In genomic region chr7:43583424-43584199, GRCh38 we compare ENCODE assay signal across 8 cellular contexts. TPM values are rescaled to one million over a fixed set of nuclear protein-coding genes. Genes with fewer than 3 reads are reported as not detected.
DNase-seq lines count a peak whose midpoint lies in the region; ATAC-seq and TF ChIP-seq lines count a peak whose summit lies in the region.

No MANE protein-coding gene starts in this region.

- peaks cover 13% of the 10 kb centered on the region; the same call in 1 of the 2 replicates for H4K20me1 ChIP-seq in Karpas-422 (ENCODE audit: insufficient read depth, low read depth, low read length)

- no peaks in the 10 kb centered on the region for H3K9me2 ChIP-seq in Karpas-422 (replicated peaks; ENCODE audit: insufficient read depth, low read length)

- peak; percentile 9 for ATAC-seq in GM21825 (IDR thresholded peaks at IDR 0.05; ENCODE audit: unreplicated experiment)

- peak; percentile 16 for TF ChIP-seq CTCF in astrocyte of the spinal cord (IDR thresholded peaks at IDR 0.05; ENCODE audit: low read depth, low read length)

- peaks cover 31% of the 10 kb centered on the region for H3K4me1 Mint-ChIP-seq in T-helper 2 cell treated with Interferon-gamma antibody and Interleukin-4, amounts not matched to agents 5 μg/mL and 100 μg/mL, for 36 hours (ENCODE audit: low read depth)

- no peaks in the 10 kb centered on the region for H3K9me3 Mint-ChIP-seq in T-helper 2 cell treated with Interferon-gamma antibody and Interleukin-4, amounts not matched to agents 5 μg/mL and 100 μg/mL, for 36 hours

- H3K27ac Mint-ChIP-seq in T-helper 2 cell treated with Interferon-gamma antibody and Interleukin-4, amounts not matched to agents 5 μg/mL and 100 μg/mL, for 36 hours = peak overlapping the region; percentile 99

- in situ Hi-C loops in astrocyte of the spinal cord (cut with HindIII; ENCODE audit: low sequenced_read_pairs) = no loop called here

- H3K9me3 ChIP-seq in Karpas-422 (ENCODE audit: low read length) (no peaks in the 10 kb centered on the region), iPS-18a (ENCODE audit: control insufficient read depth, low read depth, low read length) (no peaks in the 10 kb centered on the region), skeletal muscle tissue (ENCODE audit: control insufficient read depth in 3 of 3, low read length in 3 of 3) (no peaks in the 10 kb centered on the region)

- H3K4me2 ChIP-seq in Karpas-422 (ENCODE audit: low read depth, low read length, poor library complexity, severe bottlenecking) = peak overlapping the region; percentile 90

- peaks cover 23% of the 10 kb centered on the region for H3K27me3 Mint-ChIP-seq in T-helper 2 cell treated with Interferon-gamma antibody and Interleukin-4, amounts not matched to agents 5 μg/mL and 100 μg/mL, for 36 hours (ENCODE audit: low read depth)

- H3K36me3 Mint-ChIP-seq in T-helper 2 cell treated with Interferon-gamma antibody and Interleukin-4, amounts not matched to agents 5 μg/mL and 100 μg/mL, for 36 hours (ENCODE audit: low read depth) = peaks cover 16% of the 10 kb centered on the region

- H2AFZ ChIP-seq in Karpas-422 (ENCODE audit: low read length) = peak overlapping the region; percentile 90; the same call in 1 of the 2 replicates

- DNase-seq in ELR (ENCODE audit: low read depth) (peak; percentile 70), Karpas-422 (peak; percentile 84), astrocyte of the spinal cord (ENCODE audit: low read depth, low spot score) (peak; percentile 48), cortex of kidney (lab: John Stamatoyannopoulos, UW) (no peak)
- DNase-seq in T-helper 2 cell treated with Interferon-gamma antibody and Interleukin-4, amounts not matched to agents 5 μg/mL and 100 μg/mL, for 36 hours (ENCODE audit: low spot score) = peak; percentile 64

- H3K36me3 ChIP-seq in Karpas-422 (ENCODE audit: insufficient read depth, low read length) = no peaks in the 10 kb centered on the region
- H3K36me3 ChIP-seq in iPS-18a (ENCODE audit: control insufficient read depth, low read depth, low read length) = no peaks in the 10 kb centered on the region
- H3K36me3 ChIP-seq in skeletal muscle tissue (ENCODE audit: control insufficient read depth in 3 of 3, insufficient read depth in 3 of 3, low read length in 3 of 3) = no peaks in the 10 kb centered on the region

- H3K4me3 Mint-ChIP-seq in T-helper 2 cell treated with Interferon-gamma antibody and Interleukin-4, amounts not matched to agents 5 μg/mL and 100 μg/mL, for 36 hours = peak overlapping the region; percentile 98

- H3K27me3 ChIP-seq in Karpas-422 (ENCODE audit: low read length) (no peaks in the 10 kb centered on the region), iPS-18a (ENCODE audit: control insufficient read depth, insufficient read depth, low read length) (peaks cover 25% of the 10 kb centered on the region), skeletal muscle tissue (ENCODE audit: control insufficient read depth in 3 of 3, insufficient read depth in 3 of 3, low read length in 3 of 3) (no peaks in the 10 kb centered on the region)

- peaks cover 30% of the 10 kb centered on the region for H3K4me1 ChIP-seq in Karpas-422 (ENCODE audit: low read length)
- H3K4me1 ChIP-seq in iPS-18a (ENCODE audit: control insufficient read depth, low read depth, low read length) = peaks cover 20% of the 10 kb centered on the region
- peaks cover 11 to 18% (median 13%) of the 10 kb centered on the region in 3 donors for H3K4me1 ChIP-seq in skeletal muscle tissue (ENCODE audit: control insufficient read depth in 3 of 3, insufficient read depth in 3 of 3, low read length in 3 of 3)

- no peaks in the 10 kb centered on the region for H3K79me2 ChIP-seq in Karpas-422 (ENCODE audit: low read length)

- peak overlapping the region; percentile 93 for H3K4me3 ChIP-seq in Karpas-422 (ENCODE audit: low read length)
- H3K4me3 ChIP-seq in astrocyte of the spinal cord (ENCODE audit: low read depth, low read length) = peak overlapping the region; percentile 94
- peak overlapping the region; percentile 70 for H3K4me3 ChIP-seq in iPS-18a (ENCODE audit: low read length)
- peak overlapping the region; percentile 85 to 95 (median 88) for H3K4me3 ChIP-seq in skeletal muscle tissue (ENCODE audit: low read length in 3 of 3)

- H3K27ac ChIP-seq in Karpas-422 (ENCODE audit: low read length) (peak overlapping the region; percentile 32; the same call in 1 of the 2 replicates), iPS-18a (ENCODE audit: low read length) (no peak overlapping the region), skeletal muscle tissue (ENCODE audit: low read depth, low read length) (peak overlapping the region; percentile 91)

- peak overlapping the region; percentile 80 for H3K9ac ChIP-seq in Karpas-422 (ENCODE audit: low read length)
- H3K9ac ChIP-seq in iPS-18a (ENCODE audit: low read length) = peak overlapping the region; percentile 45
- peak overlapping the region; percentile 83 to 86 (median 86) for H3K9ac ChIP-seq in skeletal muscle tissue (ENCODE audit: low read depth in 1 of 3, low read length in 3 of 3)

RNA-seq across cellular contexts. Expression of gene STK17A, which starts 0.7 kb away (rescaled TPM):
- 8.2 and 8.8 TPM in 2 replicates for total RNA-seq in Karpas-422 (2014; rRNA removed; shearing (Covaris generic); ENCODE audit: low replicate concordance)
- total RNA-seq in skeletal muscle tissue = 11.0 TPM
